1 cellular context compared by ENCODE assay signal in genomic region chr14:95147597-95147996, GRCh38.
TF ChIP-seq lines count a peak whose summit lies in the region.

No MANE protein-coding gene starts in this region.

TF ChIP-seq in WTC11, 78 proteins besides CTCF, POLR2A, EP300 and RAD21 (continued from another document):
- no peak for TF ChIP-seq ATF6 (CRISPR knock-in tag; IDR thresholded peaks at IDR 0.05)
- no peak for TF ChIP-seq ZNF396 (CRISPR knock-in tag; IDR thresholded peaks at IDR 0.05; ENCODE audit: borderline replicate concordance)
- TF ChIP-seq ZNF425 (CRISPR knock-in tag; conservative IDR thresholded peaks at IDR 0.05), result no peak
- no peak for TF ChIP-seq EMX1 (CRISPR knock-in tag; IDR thresholded peaks at IDR 0.05)
- TF ChIP-seq OVOL2 (CRISPR knock-in tag; IDR thresholded peaks at IDR 0.05; ENCODE audit: borderline replicate concordance), result no peak
